23 cellular contexts compared by ENCODE assay signal in genomic region chr12:93915411-93915810, GRCh38.
"Had no signal": no experiment of that assay in that cellular context is flagged by ENCODE, and none has a peak within 500 bp of the region (broad histone marks: within the 10 kb centered on the region; RNA-seq: fewer than 3 reads in every experiment).

No MANE protein-coding gene starts in this region.

- H3K36me3 ChIP-seq: esophagus squamous epithelium, lower lobe of right lung, neural progenitor cell, ovary, sigmoid colon, spleen, suprapubic skin, transverse colon, upper lobe of right lung, uterus had no signal

- H3K4me1 ChIP-seq: lower lobe of right lung, neural progenitor cell, psoas muscle, spleen, suprapubic skin, transverse colon, upper lobe of right lung had no signal

- H3K27me3 ChIP-seq: esophagus squamous epithelium, neural progenitor cell, ovary, sigmoid colon, spleen, suprapubic skin, transverse colon, upper lobe of right lung, uterus had no signal

- ATAC-seq: effector memory CD8-positive, alpha-beta T cell; left ventricle myocardium superior; lower lobe of right lung; natural killer cell treated with Interleukin-12 subunit alpha and Interleukin-12 subunit beta and Interleukin-15 and Interleukin-18, amount 100 ng/mL, for 72 hours; psoas muscle; right cardiac atrium; stimulated activated memory B cell treated with anti-CD40 and anti-IgM and Interleukin-4, amounts not matched to agents 10 μg/mL and 1 μg/mL and 100 μg/mL, for 72 hours; upper lobe of right lung had no signal

- H3K4me2 ChIP-seq: neural progenitor cell had no signal

- H3K9ac ChIP-seq: neural progenitor cell had no signal

- H3K4me3 ChIP-seq: esophagus squamous epithelium, lower lobe of right lung, neural progenitor cell, ovary, psoas muscle, sigmoid colon, skin epidermis, spleen, suprapubic skin, transverse colon, upper lobe of right lung, uterus had no signal

- H3K27ac ChIP-seq: esophagus squamous epithelium, lower lobe of right lung, neural progenitor cell, ovary, psoas muscle, sigmoid colon, spleen, suprapubic skin, transverse colon, upper lobe of right lung, uterus had no signal

- H3K9me3 ChIP-seq: esophagus squamous epithelium, lower lobe of right lung, ovary, psoas muscle, sigmoid colon, spleen, suprapubic skin, transverse colon, upper lobe of right lung, uterus had no signal

- H2AFZ ChIP-seq: neural progenitor cell had no signal

- DNase-seq: cortex of kidney; effector memory CD8-positive, alpha-beta T cell; erythroblast; esophagus squamous epithelium; head of caudate nucleus; left ventricle myocardium superior; lower lobe of right lung; naive B cell; ovary; posterior cingulate gyrus; psoas muscle; right cardiac atrium; sigmoid colon; spleen; stimulated activated CD4-positive, alpha-beta T cell treated with anti-CD3 and anti-CD28 coated beads, Interleukin-4, amount 100 ng/mL, for 4 hours; transverse colon; upper lobe of right lung; uterus had no signal
